In the genomic region with DNA sequence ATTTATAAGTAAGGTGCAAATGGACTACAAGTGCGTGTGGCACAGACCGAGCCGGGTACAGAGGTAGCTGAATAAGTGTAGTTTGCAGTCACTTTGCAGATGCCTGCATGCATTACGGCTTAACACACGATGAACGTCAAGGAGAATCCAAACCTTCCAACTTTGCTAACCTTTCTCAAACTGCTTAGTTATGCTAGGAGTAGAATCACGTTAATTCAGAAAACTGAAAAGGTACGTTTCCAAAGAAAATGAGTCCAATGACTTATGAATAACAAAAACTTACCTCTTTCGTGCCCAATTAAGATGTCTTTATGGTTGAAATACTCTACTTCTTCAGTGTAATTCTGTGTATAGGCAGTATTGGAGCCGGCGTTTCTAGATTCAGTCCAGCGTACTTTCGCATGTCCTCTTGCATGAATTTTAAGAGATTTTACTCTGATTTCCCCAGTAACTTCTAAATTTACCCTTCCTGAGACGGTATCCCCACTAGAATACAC, we compare ENCODE assay signal across 8 cellular contexts.
DNase-seq lines count a peak whose midpoint lies in the region; TF ChIP-seq lines count a peak whose summit lies in the region.

No MANE protein-coding gene starts in this region.

- H3K27ac ChIP-seq in coronary artery: peak overlapping the region; percentile 97
- peak overlapping the region; percentile 99 for H3K27ac ChIP-seq in substantia nigra (ENCODE audit: low read depth, low read length, poor library complexity, severe bottlenecking)

- H4K20me1 ChIP-seq in Loucy (ENCODE audit: insufficient read depth, low read length, poor library complexity, severe bottlenecking): no peaks in the 10 kb centered on the region

- peak overlapping the region; percentile 96 for H3K4me3 ChIP-seq in Loucy (ENCODE audit: low read length, poor library complexity, severe bottlenecking)
- H3K4me3 ChIP-seq in coronary artery: peak overlapping the region; percentile 83

- peaks cover 3% of the 10 kb centered on the region; the same call in 1 of the 2 replicates for H3K36me3 ChIP-seq in Loucy (ENCODE audit: insufficient read depth, low read length)

- H3K4me1 ChIP-seq in Loucy (ENCODE audit: insufficient read depth, low read length, poor library complexity, severe bottlenecking): peaks cover 18% of the 10 kb centered on the region

- no peaks in the 10 kb centered on the region for H3F3A ChIP-seq in Loucy (ENCODE audit: low read depth)

- peaks cover 40% of the 10 kb centered on the region for H3K79me2 ChIP-seq in Loucy (ENCODE audit: insufficient read depth, low read length)

- H2AFZ ChIP-seq in Loucy (ENCODE audit: low read length): no peak overlapping the region

- TF ChIP-seq CTCF in Loucy (conservative IDR thresholded peaks at IDR 0.05; ENCODE audit: low read length) (no peak), coronary artery (IDR thresholded peaks at IDR 0.05) (no peak)

- H3K9ac ChIP-seq in Loucy (ENCODE audit: low read depth, low read length, poor library complexity, severe bottlenecking): peak overlapping the region; percentile 100

- H3K27me3 ChIP-seq in Loucy (ENCODE audit: insufficient read depth, low read length, poor library complexity, severe bottlenecking): no peaks in the 10 kb centered on the region

- H3K9me3 ChIP-seq in Loucy (ENCODE audit: insufficient read depth, low read depth, low read length): no peaks in the 10 kb centered on the region

- H3K9me2 ChIP-seq in Loucy (replicated peaks; ENCODE audit: low read depth, low read length): no peaks in the 10 kb centered on the region

- DNase-seq in DMS53 treated with DMSO at 0.1 percent for 48 hours (lab: John Stamatoyannopoulos, UW; ENCODE audit: unreplicated experiment) (peak; percentile 73), T-helper 1 cell (peak in 3 of 5 donors; percentile 23 to 67 (median 26)), coronary artery (ENCODE audit: low spot score) (no peak), medulla oblongata (ENCODE audit: extremely low spot score) (peak; percentile 81), substantia nigra (lab: John Stamatoyannopoulos, UW) (peak in 31 of 49 donors; percentile 1 to 36 (median 8)), cortex of kidney (lab: John Stamatoyannopoulos, UW) (no peak), iPS-NIHi7 (ENCODE audit: extremely low spot score) (no peak)

- peak overlapping the region; percentile 75 for H3K4me2 ChIP-seq in Loucy (ENCODE audit: low read depth, low read length, poor library complexity, severe bottlenecking)

Comparison
In these comparisons a context has a peak if more than half of its experiments do, and no peak if none do; other contexts are left out.
1. DNase-seq: peak in DMS53 treated with DMSO at 0.1 percent for 48 hours (single experiment), T-helper 1 cell (3 of 5), medulla oblongata (single experiment) and substantia nigra (31 of 49); none in coronary artery (single experiment), cortex of kidney (single experiment) and iPS-NIHi7 (single experiment).